ENCODE assay signal across 8 cellular contexts in genomic region chr7:102363549-102364393, GRCh38. TPM values are rescaled to one million over a fixed set of nuclear protein-coding genes. Genes with fewer than 3 reads are reported as not detected.
A peak's percentile ranks its signal among the peaks of the same experiment; 100 is the strongest.
DNase-seq lines count a peak whose midpoint lies in the region; ATAC-seq and TF ChIP-seq lines count a peak whose summit lies in the region.
"Not testable (repeated sequence)": the region's sequence is repeated elsewhere in the genome, so short reads cannot be mapped to it uniquely, and the experiment has no call there.

No MANE protein-coding gene starts in this region.

- H3K27ac ChIP-seq in cardiac muscle cell: peak overlapping the region; percentile 98
- peak overlapping the region; percentile 78 for H3K27ac ChIP-seq in parathyroid adenoma
- H3K27ac ChIP-seq in transverse colon: peak overlapping the region; percentile 93 to 96 (median 96)

- H3K9me3 Mint-ChIP-seq in activated naive CD8-positive, alpha-beta T cell treated with anti-CD3 and anti-CD28 coated beads, Interleukin-2, amount 10 ng/mL, durations not matched to agents 7 days and 5 days: not testable (repeated sequence)

- H3K4me3 Mint-ChIP-seq in activated naive CD8-positive, alpha-beta T cell treated with anti-CD3 and anti-CD28 coated beads, Interleukin-2, amount 10 ng/mL, durations not matched to agents 7 days and 5 days: peak overlapping the region; percentile 95

- H3K4me3 ChIP-seq in GM12865 (ENCODE audit: low read depth, low read length): peak overlapping the region; percentile 78
- peak overlapping the region; percentile 89 for H3K4me3 ChIP-seq in cardiac muscle cell
- H3K4me3 ChIP-seq in parathyroid adenoma (ENCODE audit: low read depth, low read length): peak overlapping the region; percentile 78
- H3K4me3 ChIP-seq in transverse colon: peak overlapping the region; percentile 88 to 98 (median 94)

- intact Hi-C loops in transverse colon (cut with DNase I; ENCODE audit: low total_unique reads): not testable (repeated sequence)

- peak; percentile 78 for TF ChIP-seq POLR2A in transverse colon (IDR thresholded peaks at IDR 0.05)

- POLR2A ChIA-PET in activated naive CD8-positive, alpha-beta T cell treated with anti-CD3 and anti-CD28 coated beads, Interleukin-2, amount 10 ng/mL, durations not matched to agents 7 days and 5 days (lab: Charles Lee): interaction anchor here (0.8 to 1.4 kb wide), 2 partner anchors 30 to 33 kb away, joined by 4 to 5 read pairs; partner anchors contain the start of gene PRKRIP1

- peak; percentile 98 for ATAC-seq in HG02642 (IDR thresholded peaks at IDR 0.05; ENCODE audit: poor library complexity, unreplicated experiment)
- peak; percentile 98 for ATAC-seq in activated naive CD8-positive, alpha-beta T cell treated with anti-CD3 and anti-CD28 coated beads, Interleukin-2, amount 10 ng/mL, durations not matched to agents 7 days and 5 days (ENCODE audit: low read depth)

- H3K4me1 ChIP-seq in cardiac muscle cell (ENCODE audit: low read depth); parathyroid adenoma; transverse colon: not testable (repeated sequence)

- not testable (repeated sequence) for H3K27me3 Mint-ChIP-seq in activated naive CD8-positive, alpha-beta T cell treated with anti-CD3 and anti-CD28 coated beads, Interleukin-2, amount 10 ng/mL, durations not matched to agents 7 days and 5 days

- H3K36me3 ChIP-seq in cardiac muscle cell; parathyroid adenoma (ENCODE audit: control insufficient read depth, insufficient read depth, low read length); transverse colon: not testable (repeated sequence)

- 0% methylated on average over 55 of the region's 76 CpGs; no CpG with 5 or more reads in 1 of the 2 donors for WGBS in transverse colon (ENCODE audit: low coverage in 1 of 2), 2 donors

- H3K36me3 Mint-ChIP-seq in activated naive CD8-positive, alpha-beta T cell treated with anti-CD3 and anti-CD28 coated beads, Interleukin-2, amount 10 ng/mL, durations not matched to agents 7 days and 5 days: peaks cover 19% of the 10 kb centered on the region

- H3K27me3 ChIP-seq in cardiac muscle cell; parathyroid adenoma (ENCODE audit: control insufficient read depth, insufficient read depth, low read length); transverse colon: not testable (repeated sequence)

- peaks cover 11% of the 10 kb centered on the region for H3K4me1 Mint-ChIP-seq in activated naive CD8-positive, alpha-beta T cell treated with anti-CD3 and anti-CD28 coated beads, Interleukin-2, amount 10 ng/mL, durations not matched to agents 7 days and 5 days

- H2AFZ ChIP-seq in parathyroid adenoma: peak overlapping the region; percentile 92

- DNase-seq in GM12865 (ENCODE audit: low read depth) (peak; percentile 99), NCI-H1105 (lab: John Stamatoyannopoulos, UW) (peak; percentile 95), SKM-1 (lab: John Stamatoyannopoulos, UW; ENCODE audit: unreplicated experiment) (peak; percentile 91), cardiac muscle cell (ENCODE audit: low read depth in 1 of 2, low spot score in 1 of 2) (peak; percentile 97 to 99), transverse colon (peak; percentile 96)
- peak; percentile 89 for DNase-seq in activated naive CD8-positive, alpha-beta T cell treated with anti-CD3 and anti-CD28 coated beads, Interleukin-2, amount 10 ng/mL, durations not matched to agents 7 days and 5 days

- not testable (repeated sequence) for TF ChIP-seq EP300 in transverse colon (IDR thresholded peaks at IDR 0.05; ENCODE audit: low read depth)

- H3K4me2 ChIP-seq in parathyroid adenoma (ENCODE audit: low read length): peak overlapping the region; percentile 84

- peak overlapping the region; percentile 83 for H3K27ac Mint-ChIP-seq in activated naive CD8-positive, alpha-beta T cell treated with anti-CD3 and anti-CD28 coated beads, Interleukin-2, amount 10 ng/mL, durations not matched to agents 7 days and 5 days

- peak overlapping the region; percentile 75 for H3K9ac ChIP-seq in parathyroid adenoma

- H3K79me2 ChIP-seq in parathyroid adenoma: not testable (repeated sequence)

- H3K9me3 ChIP-seq in cardiac muscle cell (ENCODE audit: low read depth); parathyroid adenoma (ENCODE audit: control insufficient read depth, low read length); transverse colon: not testable (repeated sequence)

- in situ Hi-C loops in transverse colon (cut with MboI; ENCODE audit: low pct_ligation_motif_present in 1 of 4, low pct_unique_long_range_greater_than_20kb in 1 of 4, low sequenced_read_pairs in 3 of 4): not testable (repeated sequence)

- TF ChIP-seq CTCF in GM12865 (IDR thresholded peaks at IDR 0.05; ENCODE audit: insufficient read depth, low read depth, low read length, missing control alignments) (peak; percentile 20), cardiac muscle cell (IDR thresholded peaks at IDR 0.05; ENCODE audit: low read depth, low read length) (peak; percentile 7), transverse colon (IDR thresholded peaks at IDR 0.05) (peak in 3 of 5 experiments; percentile 16 to 39 (median 22))
- not testable (repeated sequence) for TF ChIP-seq CTCF in parathyroid adenoma (IDR thresholded peaks at IDR 0.05)

RNA-seq across cellular contexts. Expression of gene SPDYE6, which starts 7.5 kb away (rescaled TPM):
- not detected for total RNA-seq in activated naive CD8-positive, alpha-beta T cell treated with anti-CD3 and anti-CD28 coated beads, Interleukin-2, amount 10 ng/mL, durations not matched to agents 7 days and 5 days
- 0.18 TPM in 1 of 2 replicates, not detected in the other for total RNA-seq in cardiac muscle cell
- polyA plus RNA-seq in cardiac muscle cell: 2.2 and 2.4 TPM in 2 replicates
- not detected for total RNA-seq in transverse colon

RNA-seq across cellular contexts. Expression of gene PRKRIP1, which starts 32.4 kb away (rescaled TPM):
- total RNA-seq in activated naive CD8-positive, alpha-beta T cell treated with anti-CD3 and anti-CD28 coated beads, Interleukin-2, amount 10 ng/mL, durations not matched to agents 7 days and 5 days: 10 to 100 TPM; 37.8 to 39.1 TPM
- 46.9 and 60.1 TPM in 2 replicates for total RNA-seq in cardiac muscle cell
- 60.0 and 76.3 TPM in 2 replicates for polyA plus RNA-seq in cardiac muscle cell
- 10 to 100 TPM; 24.8 to 97.3 (median 33.6) TPM for total RNA-seq in transverse colon

Comparison
In these comparisons a context has a peak if more than half of its experiments do, and no peak if none do; other contexts are left out.
1. Peak in every context shown above with its lines: DNase-seq, ATAC-seq, H3K4me3 ChIP-seq and H3K27ac ChIP-seq.